ENCODE assay signal across 20 cellular contexts in the genomic region with DNA sequence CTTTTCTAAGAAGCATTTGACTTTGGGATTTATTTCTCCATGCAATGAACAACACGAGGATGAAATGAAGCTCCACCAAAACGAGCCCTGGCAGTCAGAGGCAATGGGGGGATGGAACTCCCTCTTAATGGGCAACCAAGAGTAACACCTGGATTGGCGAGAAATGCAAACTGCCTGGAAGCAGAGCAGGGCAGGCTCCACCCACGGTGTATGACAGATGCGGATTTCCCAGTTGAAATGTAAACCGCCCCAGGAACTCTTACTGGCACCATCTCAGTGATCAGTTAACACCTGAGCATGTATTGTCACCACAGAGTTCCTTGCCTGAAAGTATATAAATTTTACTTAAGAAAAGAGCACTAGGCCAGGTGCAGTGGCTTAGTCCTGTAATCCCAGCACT.
"Had no signal": no experiment of that assay in that cellular context is flagged by ENCODE, and none has a peak within 500 bp of the region (broad histone marks: within the 10 kb centered on the region; RNA-seq: fewer than 3 reads in every experiment).

No MANE protein-coding gene starts in this region.

- DNase-seq: islet precursor cell; left ventricle myocardium inferior; mesendoderm; midbrain; mucosa of descending colon; naive thymus-derived CD4-positive, alpha-beta T cell; ovary; retina; right cardiac atrium; stimulated activated CD4-positive, alpha-beta T cell treated with anti-CD3 and anti-CD28 coated beads, Interleukin-4, amount 100 ng/mL, for 24 hours; stimulated activated naive CD4-positive, alpha-beta T cell; tibial artery; trophoblast cell; upper lobe of right lung had no signal

- H3K4me3 ChIP-seq: hepatocyte, left ventricle myocardium inferior, lung, mucosa of descending colon, ovary, prostate gland, skin epidermis, suprapubic skin, thoracic aorta, tibial artery, upper lobe of right lung had no signal

- H3K27ac ChIP-seq: hepatocyte, left ventricle myocardium inferior, ovary, prostate gland, skin epidermis, suprapubic skin, thoracic aorta, tibial artery, upper lobe of right lung had no signal

- H3K27me3 ChIP-seq: ovary, suprapubic skin, upper lobe of right lung had no signal

- H3K36me3 ChIP-seq: left ventricle myocardium inferior, ovary, prostate gland, suprapubic skin, thoracic aorta, tibial artery, upper lobe of right lung had no signal

- H3K4me1 ChIP-seq: left ventricle myocardium inferior, prostate gland, suprapubic skin, tibial artery, upper lobe of right lung had no signal

- H3K9me3 ChIP-seq: left ventricle myocardium inferior, mucosa of descending colon, ovary, prostate gland, suprapubic skin, thoracic aorta, tibial artery, upper lobe of right lung had no signal
